ENCODE assay signal across 18 cellular contexts in the genomic region with DNA sequence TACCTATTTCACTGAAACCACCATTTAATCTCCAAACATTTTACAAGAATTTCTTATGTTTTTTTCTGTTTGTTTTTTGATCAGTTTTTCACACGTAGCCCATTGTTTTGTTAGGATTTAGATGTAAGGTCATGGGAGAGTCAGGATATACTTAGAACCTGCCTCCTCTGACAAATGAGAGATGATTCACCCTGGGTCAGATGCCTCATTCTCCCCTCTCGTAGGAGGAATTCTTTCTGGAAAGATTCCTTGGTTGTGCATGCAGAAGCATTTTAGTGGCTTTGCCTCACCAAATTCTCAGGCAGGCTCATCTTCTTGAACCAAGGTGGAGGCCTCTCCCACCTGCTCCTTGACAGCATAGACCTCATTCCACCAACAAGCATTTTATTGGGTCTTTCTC.
DNase-seq lines count a peak whose midpoint lies in the region; ATAC-seq, FAIRE-seq and TF ChIP-seq lines count a peak whose summit lies in the region.
"Had no signal": no experiment of that assay in that cellular context is flagged by ENCODE, and none has a peak within 500 bp of the region (broad histone marks: within the 10 kb centered on the region; RNA-seq: fewer than 3 reads in every experiment).

No MANE protein-coding gene starts in this region.

- H3K36me3 ChIP-seq in Loucy (ENCODE audit: insufficient read depth, low read length) (no peaks in the 10 kb centered on the region), mesenchymal stem cell (ENCODE audit: control insufficient read depth in 1 of 2, insufficient read depth in 2 of 2, low read depth in 1 of 2, low read length in 2 of 2) (no peaks in the 10 kb centered on the region), pancreas (no peaks in the 10 kb centered on the region), colonic mucosa (no peaks in the 10 kb centered on the region)
- H3K36me3 ChIP-seq: BLaER1 had no signal

- no peak overlapping the region for H2BK12ac ChIP-seq in mesenchymal stem cell (ENCODE audit: low read length in 2 of 2)

- H3K79me1 ChIP-seq in mesenchymal stem cell (replicated peaks; ENCODE audit: low read length, poor library complexity, severe bottlenecking), result no peaks in the 10 kb centered on the region

- H3K27me3 ChIP-seq in Loucy (ENCODE audit: insufficient read depth, low read length, poor library complexity, severe bottlenecking) (no peaks in the 10 kb centered on the region), mesenchymal stem cell (ENCODE audit: control insufficient read depth in 1 of 2, insufficient read depth in 1 of 2, low read length in 2 of 2) (no peaks in the 10 kb centered on the region), pancreas (no peaks in the 10 kb centered on the region), colonic mucosa (no peaks in the 10 kb centered on the region)
- H3K27me3 ChIP-seq: BLaER1 had no signal

- H2AFZ ChIP-seq in Loucy (ENCODE audit: low read length), result 0 out of 2 replicates have a peak overlapping the region, but pooled peaks have one; percentile 40
- H2AFZ ChIP-seq in mesenchymal stem cell (ENCODE audit: low read depth, low read length), result no peak overlapping the region

- no peak overlapping the region for H3K18ac ChIP-seq in mesenchymal stem cell (ENCODE audit: low read depth in 1 of 2, low read length in 2 of 2)

- TF ChIP-seq CTCF in Loucy (conservative IDR thresholded peaks at IDR 0.05; ENCODE audit: low read length), result no peak
- TF ChIP-seq CTCF in pancreas (IDR thresholded peaks at IDR 0.05), result no peak
- no peak for TF ChIP-seq CTCF in colonic mucosa (IDR thresholded peaks at IDR 0.05)

- H3K4me2 ChIP-seq in Loucy (ENCODE audit: low read depth, low read length, poor library complexity, severe bottlenecking) (no peak overlapping the region), mesenchymal stem cell (ENCODE audit: low read length, poor library complexity, severe bottlenecking) (no peak overlapping the region)
- H3K4me2 ChIP-seq: BLaER1 had no signal

- no peak overlapping the region for H3K23ac ChIP-seq in mesenchymal stem cell (ENCODE audit: low read length in 2 of 2)

- peaks cover 13% of the 10 kb centered on the region for H3K4me1 ChIP-seq in Loucy (ENCODE audit: insufficient read depth, low read length, poor library complexity, severe bottlenecking)
- H3K4me1 ChIP-seq in mesenchymal stem cell (ENCODE audit: control insufficient read depth, insufficient read depth, low read depth, low read length), result peaks cover 2% of the 10 kb centered on the region
- no peaks in the 10 kb centered on the region for H3K4me1 ChIP-seq in pancreas
- no peaks in the 10 kb centered on the region for H3K4me1 ChIP-seq in colonic mucosa
- H3K4me1 ChIP-seq: BLaER1 had no signal

- DNase-seq in AG20443 (ENCODE audit: low spot score), result peak; percentile 73
- DNase-seq in dedifferentiated amniotic fluid mesenchymal stem cell (ENCODE audit: extremely low spot score), result peak; percentile 26
- DNase-seq in mesenchymal stem cell, result peak; percentile 70
- no peak for DNase-seq in pancreas
- DNase-seq in DMS53 treated with DMSO at 0.1 percent for 48 hours (lab: John Stamatoyannopoulos, UW; ENCODE audit: unreplicated experiment), result no peak
- no peak for DNase-seq in colonic mucosa
- DNase-seq: activated CD8-positive, alpha-beta memory T cell treated with anti-CD3 and anti-CD28 coated beads, Interleukin-2, amount 10 ng/mL, durations not matched to agents 7 days and 5 days; activated naive CD4-positive, alpha-beta T cell treated with anti-CD3 and anti-CD28 coated beads, Interleukin-2, amount 10 ng/mL, durations not matched to agents 7 days and 5 days; H9; kidney; NCI-H446; stimulated activated CD4-positive, alpha-beta T cell treated with anti-CD3 and anti-CD28 coated beads, Interleukin-4, amount 100 ng/mL, for 1 hour had no signal

- H4K8ac ChIP-seq in mesenchymal stem cell (ENCODE audit: low read length), result no peak overlapping the region

- no peaks in the 10 kb centered on the region for H3K79me2 ChIP-seq in Loucy (ENCODE audit: insufficient read depth, low read length)

- 0% methylated on average over 1 of the region's 2 CpGs for WGBS in mesenchymal stem cell
- 40 to 54% methylated on average over 2 of the region's 2 CpGs for WGBS in pancreas, 2 donors

- no peaks in the 10 kb centered on the region; the same call in 1 of the 2 replicates for H3F3A ChIP-seq in Loucy (ENCODE audit: low read depth)

- no peak overlapping the region for H4K91ac ChIP-seq in mesenchymal stem cell (ENCODE audit: low read length)

- no peak overlapping the region for H3K4ac ChIP-seq in mesenchymal stem cell (ENCODE audit: low read depth in 1 of 2, low read length in 2 of 2)

- no peak overlapping the region for H2BK120ac ChIP-seq in mesenchymal stem cell (ENCODE audit: low read depth, low read length)

- H3K9ac ChIP-seq in Loucy (ENCODE audit: low read depth, low read length, poor library complexity, severe bottlenecking) (no peak overlapping the region), mesenchymal stem cell (ENCODE audit: low read length) (no peak overlapping the region), colonic mucosa (ENCODE audit: low read depth in 2 of 2, low read length in 2 of 2) (no peak overlapping the region)
- H3K9ac ChIP-seq: BLaER1 had no signal

- no peak overlapping the region for H2AK5ac ChIP-seq in mesenchymal stem cell (ENCODE audit: low read length, severe bottlenecking)

- H4K20me1 ChIP-seq in Loucy (ENCODE audit: insufficient read depth, low read length, poor library complexity, severe bottlenecking), result no peaks in the 10 kb centered on the region
- H4K20me1 ChIP-seq: BLaER1 had no signal

- intact Hi-C loops in pancreas (cut with DNase I), result no loop called here
- intact Hi-C loops in colonic mucosa (cut with DNase I), result no loop called here

- H3K9me2 ChIP-seq in Loucy (replicated peaks; ENCODE audit: low read depth, low read length), result no peaks in the 10 kb centered on the region

- no peak overlapping the region for H3K27ac ChIP-seq in mesenchymal stem cell (ENCODE audit: low read length, poor library complexity, severe bottlenecking)
- H3K27ac ChIP-seq in pancreas, result no peak overlapping the region
- no peak overlapping the region for H3K27ac ChIP-seq in colonic mucosa
- H3K27ac ChIP-seq: BLaER1, coronary artery had no signal

- no peak overlapping the region for H2BK5ac ChIP-seq in mesenchymal stem cell (ENCODE audit: low read depth, low read length, poor library complexity, severe bottlenecking)

- no peak overlapping the region for H3K4me3 ChIP-seq in Loucy (ENCODE audit: low read length, poor library complexity, severe bottlenecking)
- no peak overlapping the region for H3K4me3 ChIP-seq in mesenchymal stem cell (ENCODE audit: insufficient read depth in 1 of 2, low read depth in 1 of 2, low read length in 2 of 2)
- no peak overlapping the region for H3K4me3 ChIP-seq in pancreas
- H3K4me3 ChIP-seq in colonic mucosa, result no peak overlapping the region
- H3K4me3 ChIP-seq: BLaER1, coronary artery had no signal

- no peak for FAIRE-seq in pancreas (lab: Jason Lieb, UNC)
- FAIRE-seq: GM18507, HepG2 had no signal

- H3K9me3 ChIP-seq in Loucy (ENCODE audit: insufficient read depth, low read depth, low read length) (no peaks in the 10 kb centered on the region), mesenchymal stem cell (ENCODE audit: control insufficient read depth, low read length) (no peaks in the 10 kb centered on the region), pancreas (no peaks in the 10 kb centered on the region), colonic mucosa (no peaks in the 10 kb centered on the region)

- ATAC-seq in HG03159 (IDR thresholded peaks at IDR 0.05; ENCODE audit: unreplicated experiment), result no peak
- ATAC-seq in pancreas, result no peak
- ATAC-seq: activated CD8-positive, alpha-beta memory T cell treated with anti-CD3 and anti-CD28 coated beads, Interleukin-2, amount 10 ng/mL, durations not matched to agents 7 days and 5 days; HepG2 had no signal

- no peak overlapping the region for H3K14ac ChIP-seq in mesenchymal stem cell (ENCODE audit: low read length in 2 of 2)

- no peak overlapping the region for H2BK15ac ChIP-seq in mesenchymal stem cell (ENCODE audit: low read depth, poor library complexity, severe bottlenecking)

Comparison
In these comparisons a context has a peak if more than half of its experiments do, and no peak if none do; other contexts are left out.
1. DNase-seq: peak in AG20443 (single experiment), dedifferentiated amniotic fluid mesenchymal stem cell (single experiment) and mesenchymal stem cell (single experiment); none in pancreas (0 of 6), DMS53 treated with DMSO at 0.1 percent for 48 hours (single experiment) and colonic mucosa (single experiment).